4 cellular contexts compared by ENCODE assay signal in genomic region chr15:25880877-25881276, GRCh38. TPM values are rescaled to one million over a fixed set of nuclear protein-coding genes. Genes with fewer than 3 reads are reported as not detected.
"Had no signal": no experiment of that assay in that cellular context is flagged by ENCODE, and none has a peak within 500 bp of the region (broad histone marks: within the 10 kb centered on the region; RNA-seq: fewer than 3 reads in every experiment).

No MANE protein-coding gene starts in this region.

RNA-seq across cellular contexts. Expression of gene ATP10A, which starts 17.8 kb away (rescaled TPM):
- total RNA-seq: endothelial cell of umbilical vein, foreskin keratinocyte, lung microvascular endothelial cell had no signal
- polyA plus RNA-seq: endothelial cell of umbilical vein, foreskin keratinocyte, keratinocyte had no signal
